15 cellular contexts compared by ENCODE assay signal in genomic region chr1:34876406-34876805, GRCh38. TPM values are rescaled to one million over a fixed set of nuclear protein-coding genes. Genes with fewer than 3 reads are reported as not detected.
DNase-seq lines count a peak whose midpoint lies in the region; ATAC-seq and TF ChIP-seq lines count a peak whose summit lies in the region.
"Had no signal": no experiment of that assay in that cellular context is flagged by ENCODE, and none has a peak within 500 bp of the region (broad histone marks: within the 10 kb centered on the region; RNA-seq: fewer than 3 reads in every experiment).

No MANE protein-coding gene starts in this region.

- DNase-seq in activated CD8-positive, alpha-beta memory T cell treated with anti-CD3 and anti-CD28 coated beads for 24 hours, result peak; percentile 21
- no peak for DNase-seq in activated CD8-positive, alpha-beta memory T cell treated with anti-CD3 and anti-CD28 coated beads, Interleukin-2, amount 50 U/mL, for 4 hours
- DNase-seq in cerebellum (ENCODE audit: low spot score), result peak; percentile 88
- no peak for DNase-seq in neural crest cell (ENCODE audit: low read depth, low spot score)
- DNase-seq in NCI-H2196 (lab: John Stamatoyannopoulos, UW; ENCODE audit: unreplicated experiment), result no peak
- no peak for DNase-seq in activated CD8-positive, alpha-beta T cell treated with anti-CD3 and anti-CD28 coated beads for 36 hours
- DNase-seq: AML-193; Caco-2; CD4-positive, alpha-beta T cell; GF-D8; H9 had no signal

- no peak for TF ChIP-seq CTCF in neural crest cell (conservative IDR thresholded peaks at IDR 0.05)
- TF ChIP-seq CTCF in activated CD8-positive, alpha-beta T cell treated with anti-CD3 and anti-CD28 coated beads for 36 hours (IDR thresholded peaks at IDR 0.05), result no peak

- H3K36me3 Mint-ChIP-seq in neural crest cell (ENCODE audit: low read depth), result no peaks in the 10 kb centered on the region
- no peaks in the 10 kb centered on the region for H3K36me3 Mint-ChIP-seq in activated CD8-positive, alpha-beta T cell treated with anti-CD3 and anti-CD28 coated beads for 36 hours (ENCODE audit: low read depth)

- H3K9me3 Mint-ChIP-seq in neural crest cell, result no peaks in the 10 kb centered on the region
- H3K9me3 Mint-ChIP-seq in activated CD8-positive, alpha-beta T cell treated with anti-CD3 and anti-CD28 coated beads for 36 hours, result no peaks in the 10 kb centered on the region
- H3K9me3 Mint-ChIP-seq: CD4-positive, alpha-beta T cell; H9 had no signal

- H3K27ac Mint-ChIP-seq in neural crest cell (ENCODE audit: unreplicated experiment), result peak overlapping the region; percentile 75
- H3K27ac Mint-ChIP-seq in activated CD8-positive, alpha-beta T cell treated with anti-CD3 and anti-CD28 coated beads for 36 hours, result no peak overlapping the region
- H3K27ac Mint-ChIP-seq: CD4-positive, alpha-beta T cell; IgD-negative memory B cell had no signal

- intact Hi-C loops in activated CD8-positive, alpha-beta T cell treated with anti-CD3 and anti-CD28 coated beads for 36 hours (cut with micrococcal nuclease), result no loop called here

- peaks cover 92% of the 10 kb centered on the region for H3K27me3 Mint-ChIP-seq in neural crest cell (ENCODE audit: low read depth)
- peaks cover 24% of the 10 kb centered on the region for H3K27me3 Mint-ChIP-seq in activated CD8-positive, alpha-beta T cell treated with anti-CD3 and anti-CD28 coated beads for 36 hours

- POLR2A ChIA-PET in activated CD8-positive, alpha-beta T cell treated with anti-CD3 and anti-CD28 coated beads for 36 hours (lab: Charles Lee), result no interaction called here

- ATAC-seq in GM18867 (IDR thresholded peaks at IDR 0.05; ENCODE audit: unreplicated experiment), result no peak
- ATAC-seq in activated CD8-positive, alpha-beta T cell treated with anti-CD3 and anti-CD28 coated beads for 36 hours, result no peak
- ATAC-seq: A549, HepG2 had no signal

- H3K4me3 Mint-ChIP-seq in neural crest cell, result no peak overlapping the region
- no peak overlapping the region for H3K4me3 Mint-ChIP-seq in activated CD8-positive, alpha-beta T cell treated with anti-CD3 and anti-CD28 coated beads for 36 hours
- H3K4me3 Mint-ChIP-seq: CD4-positive, alpha-beta T cell; H9; IgD-negative memory B cell had no signal

- CTCF ChIA-PET in activated CD8-positive, alpha-beta T cell treated with anti-CD3 and anti-CD28 coated beads for 36 hours (lab: Charles Lee), result interaction anchor here (1.8 kb wide), 1 partner anchor 10 kb away, joined by 5 read pairs; no protein-coding TSS in a partner anchor

- H3K4me1 Mint-ChIP-seq in neural crest cell, result no peaks in the 10 kb centered on the region
- peaks cover 5% of the 10 kb centered on the region for H3K4me1 Mint-ChIP-seq in activated CD8-positive, alpha-beta T cell treated with anti-CD3 and anti-CD28 coated beads for 36 hours (ENCODE audit: low read depth)
- H3K4me1 Mint-ChIP-seq: IgD-negative memory B cell had no signal

RNA-seq across cellular contexts. Expression of gene SMIM12, which starts 16.9 kb away (rescaled TPM):
- total RNA-seq in cerebellum (14.2 TPM), neural crest cell (43.2 and 45.4 TPM in 2 replicates)
- 10 to 100 TPM; 36.6 to 37.5 TPM for total RNA-seq in activated CD8-positive, alpha-beta T cell treated with anti-CD3 and anti-CD28 coated beads for 36 hours

RNA-seq across cellular contexts. Expression of gene DLGAP3, which starts 53.0 kb away (rescaled TPM):
- total RNA-seq in cerebellum (15.5 TPM), neural crest cell (4.7 and 5.0 TPM in 2 replicates)
- total RNA-seq in activated CD8-positive, alpha-beta T cell treated with anti-CD3 and anti-CD28 coated beads for 36 hours, result under 1 TPM; 0.38 to 0.83 TPM

Comparison
In these comparisons a context has a peak if more than half of its experiments do, and no peak if none do; other contexts are left out.
1. DNase-seq: peak in activated CD8-positive, alpha-beta memory T cell treated with anti-CD3 and anti-CD28 coated beads for 24 hours (single experiment) and cerebellum (single experiment); none in activated CD8-positive, alpha-beta memory T cell treated with anti-CD3 and anti-CD28 coated beads, Interleukin-2, amount 50 U/mL, for 4 hours (single experiment), neural crest cell (single experiment), NCI-H2196 (single experiment) and activated CD8-positive, alpha-beta T cell treated with anti-CD3 and anti-CD28 coated beads for 36 hours (single experiment).